9 cellular contexts compared by ENCODE assay signal in the genomic region with DNA sequence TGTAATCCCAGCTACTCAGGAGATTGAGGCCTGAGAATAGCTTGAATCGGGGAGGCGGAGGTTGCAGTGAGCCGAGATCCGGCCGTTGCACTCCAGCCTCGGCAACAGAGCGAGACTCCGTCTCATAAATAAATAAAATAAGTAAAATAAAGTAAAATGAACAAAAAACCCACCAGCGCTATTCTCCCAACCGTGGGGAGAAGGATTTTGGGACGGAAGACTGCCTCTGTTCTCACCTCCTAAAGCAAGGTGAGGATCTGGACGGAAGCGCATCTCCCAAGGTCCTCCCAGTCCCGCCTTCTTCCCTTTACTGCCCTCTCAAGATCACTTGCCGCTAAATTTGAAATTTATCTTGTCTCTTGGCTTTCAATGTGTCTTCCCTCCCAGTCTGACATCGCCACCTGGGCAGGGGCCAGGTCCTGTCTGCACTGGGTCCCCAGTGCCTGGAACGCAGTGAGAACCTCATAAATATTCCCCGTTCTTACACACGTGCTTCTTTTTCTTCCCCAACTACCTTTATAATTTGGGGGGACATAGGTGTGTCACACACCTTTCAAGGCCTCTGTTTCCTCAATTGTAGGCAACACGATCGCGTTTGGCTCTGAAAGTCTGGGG. TPM values are rescaled to one million over a fixed set of nuclear protein-coding genes. Genes with fewer than 3 reads are reported as not detected.
DNase-seq lines count a peak whose midpoint lies in the region; ATAC-seq, FAIRE-seq and TF ChIP-seq lines count a peak whose summit lies in the region.
"Had no signal": no experiment of that assay in that cellular context is flagged by ENCODE, and none has a peak within 500 bp of the region (broad histone marks: within the 10 kb centered on the region; RNA-seq: fewer than 3 reads in every experiment).

No MANE protein-coding gene starts in this region.

- in situ Hi-C loops in GM12878 (cut with MboI): no loop called here

- H3K9me3 ChIP-seq in heart left ventricle (no peaks in the 10 kb centered on the region), GM12878 (replicated peaks; ENCODE audit: control insufficient read depth, insufficient read depth, low read length) (no peaks in the 10 kb centered on the region), muscle layer of colon (ENCODE audit: low read length) (no peaks in the 10 kb centered on the region), upper lobe of left lung (no peaks in the 10 kb centered on the region)

- no peak for FAIRE-seq in GM12878 (lab: Jason Lieb, UNC)

- peak overlapping the region; percentile 64; the same call in 1 of the 2 replicates for H3K4me2 ChIP-seq in GM12878 (ENCODE audit: control insufficient read depth, insufficient read depth)

- WGBS in heart left ventricle, 4 donors: 90 to 94% (median 92%) methylated on average over 22 of the region's 22 CpGs
- WGBS in GM12878 (ENCODE audit: insufficient coverage, insufficient replicate concordance, low lambda C conversion rate, missing lambda C conversion rate): 96% methylated on average over 22 of the region's 22 CpGs
- WGBS in upper lobe of left lung, 2 donors: 93 to 94% methylated on average over 22 of the region's 22 CpGs

- no peak for TF ChIP-seq POLR2A in heart left ventricle (IDR thresholded peaks at IDR 0.05)
- TF ChIP-seq POLR2A in GM12878 (IDR thresholded peaks at IDR 0.05; ENCODE audit: low read depth, low read length): no peak
- TF ChIP-seq POLR2A in upper lobe of left lung (IDR thresholded peaks at IDR 0.05): no peak

- H3K36me3 ChIP-seq in heart left ventricle (peaks cover 2 to 26% (median 22%) of the 10 kb centered on the region in 9 donors), GM12878 (ENCODE audit: control insufficient read depth in 2 of 2, insufficient read depth in 2 of 2, low read length in 1 of 2) (peaks cover 0 to 11% of the 10 kb centered on the region in 2 experiments; a peak in 3 of 4 replicates), muscle layer of colon (ENCODE audit: insufficient read depth, low read length) (peaks cover 29% of the 10 kb centered on the region), upper lobe of left lung (peaks cover 15 to 24% (median 21%) of the 10 kb centered on the region in 4 donors)

- POLR2A ChIA-PET in GM12878 (lab: Charles Lee): interaction anchor here (1.6 to 2.7 kb wide), 2 partner anchors 10 to 53 kb away, joined by 3 to 12 read pairs; a partner anchor contains a TSS

- TF ChIP-seq CTCF in heart left ventricle (IDR thresholded peaks at IDR 0.05): no peak
- no peak for TF ChIP-seq CTCF in GM12878 (IDR thresholded peaks at IDR 0.05 in 2 of 3, conservative IDR thresholded peaks at IDR 0.05 in 1 of 3; ENCODE audit: control insufficient read depth in 2 of 3, extremely low read depth in 1 of 3, insufficient read depth in 1 of 3, low read depth in 3 of 3, low read length in 3 of 3)
- TF ChIP-seq CTCF in upper lobe of left lung (IDR thresholded peaks at IDR 0.05): no peak

- H3K27ac ChIP-seq in heart left ventricle (peak overlapping the region; percentile 86 to 100 (median 96)), GM12878 (ENCODE audit: control insufficient read depth, insufficient read depth) (no peak overlapping the region), muscle layer of colon (ENCODE audit: low read depth, low read length) (peak overlapping the region; percentile 88), upper lobe of left lung (peak overlapping the region; percentile 96 to 100 (median 100))

- BruUV-seq in GM12878 (replicated peaks; lab: Mats Ljungman, UMichigan): no TSS peak

- peaks cover 30% of the 10 kb centered on the region for H3K79me2 ChIP-seq in GM12878 (ENCODE audit: control insufficient read depth, insufficient read depth, low read length)

- intact Hi-C loops in heart left ventricle (cut with DNase I) (no loop called here), left cardiac atrium (cut with DNase I) (no loop called here), GM12878 (cut with micrococcal nuclease; ENCODE audit: unreplicated experiment) (no loop called here)

- TF ChIP-seq EP300 in GM12878 (IDR thresholded peaks at IDR 0.05; ENCODE audit: borderline replicate concordance in 1 of 2, control insufficient read depth in 1 of 2, low read depth in 2 of 2, low read length in 2 of 2) (no peak), upper lobe of left lung (IDR thresholded peaks at IDR 0.05) (no peak)

- H3K4me1 ChIP-seq in heart left ventricle (peaks cover 0 to 60% (median 32%) of the 10 kb centered on the region in 12 donors), GM12878 (ENCODE audit: control insufficient read depth, insufficient read depth, low read length) (peaks cover 9% of the 10 kb centered on the region), muscle layer of colon (ENCODE audit: insufficient read depth, low read length) (peaks cover 19% of the 10 kb centered on the region), upper lobe of left lung (peaks cover 35 to 42% (median 39%) of the 10 kb centered on the region in 4 donors)

- DNase-seq in heart left ventricle (no peak), left cardiac atrium (no peak), GM12878 (ENCODE audit: low read depth, low spot score) (no peak), upper lobe of left lung (peak in 1 of 2 donors; percentile 17), COR-L47 (lab: John Stamatoyannopoulos, UW) (no peak), Ammon's horn (ENCODE audit: low spot score) (no peak)

- H2AFZ ChIP-seq in GM12878 (ENCODE audit: control insufficient read depth, low read depth, low read length): no peak overlapping the region

- SMC1A ChIA-PET in GM12878 (lab: Charles Lee; ENCODE audit: uncharacterized antibody, unreplicated experiment): interaction anchor here (1.1 kb wide), 1 partner anchor 9 kb away, joined by 3 read pairs; no protein-coding TSS in a partner anchor

- CTCF ChIA-PET in GM12878 (lab: Yijun Ruan, JAX): interaction anchor here (1.6 to 4.9 kb wide), 2 partner anchors 14 to 38 kb away, joined by 8 to 41 read pairs; no protein-coding TSS in a partner anchor

- H3K9ac ChIP-seq in GM12878 (ENCODE audit: control insufficient read depth, insufficient read depth, low read length) (no peak overlapping the region), muscle layer of colon (ENCODE audit: low read length) (peak overlapping the region; percentile 57)

- TF ChIP-seq RAD21 in GM12878 (IDR thresholded peaks at IDR 0.05; ENCODE audit: insufficient read depth, low read depth, low read length): no peak

- peak overlapping the region in 6 of 12 donors; percentile 47 to 98 (median 70) for H3K4me3 ChIP-seq in heart left ventricle
- no peak overlapping the region for H3K4me3 ChIP-seq in GM12878
- H3K4me3 ChIP-seq in muscle layer of colon (ENCODE audit: low read depth in 1 of 2, low read length in 2 of 2): no peak overlapping the region
- H3K4me3 ChIP-seq in upper lobe of left lung: peak overlapping the region in 2 of 4 donors; percentile 24 to 92

- no peak for ATAC-seq in heart left ventricle
- ATAC-seq in left cardiac atrium: no peak
- ATAC-seq in GM12878: no peak
- ATAC-seq in upper lobe of left lung (ENCODE audit: low FRiP score in 2 of 2): no peak
- no peak for ATAC-seq in HG03095 (IDR thresholded peaks at IDR 0.05; ENCODE audit: unreplicated experiment)

- H4K20me1 ChIP-seq in GM12878 (ENCODE audit: control insufficient read depth, insufficient read depth): peaks cover 3% of the 10 kb centered on the region; the same call in 1 of the 2 replicates

- RAD21 ChIA-PET in GM12878 (lab: Charles Lee; ENCODE audit: unreplicated experiment): no interaction called here

- H3K27me3 ChIP-seq in heart left ventricle (no peaks in the 10 kb centered on the region), GM12878 (replicated peaks in 1 of 2; ENCODE audit: control insufficient read depth in 2 of 2, insufficient read depth in 2 of 2, low read length in 1 of 2) (no peaks in the 10 kb centered on the region), muscle layer of colon (ENCODE audit: control insufficient read depth in 1 of 2, insufficient read depth in 2 of 2, low read length in 2 of 2) (no peaks in the 10 kb centered on the region), upper lobe of left lung (no peaks in the 10 kb centered on the region)

RNA-seq across cellular contexts. Expression of a gene that starts 1.2 kb away (rescaled TPM):
- 10 to 100 TPM; 34.7 to 70.6 (median 44.8) TPM for total RNA-seq in heart left ventricle
- polyA plus RNA-seq in heart left ventricle: 10 to 100 TPM; 27.5 to 69.1 TPM
- 10 to 100 TPM; 50.7 to 70.5 TPM for total RNA-seq in left cardiac atrium
- total RNA-seq in GM12878 (2013; cell fraction: nucleolus; rRNA removed): 20.5 and 21.0 TPM in 2 replicates
- total RNA-seq in GM12878 (2014; rRNA removed): 27.2 and 27.9 TPM in 2 replicates
- total RNA-seq in GM12878 (2014; rRNA removed; fragmentation: Illumina TruSeq; extraction: Trizol): 24.7 and 26.3 TPM in 2 replicates
- 39.4 and 40.8 TPM in 2 replicates for total RNA-seq in GM12878 (2021)
- polyA plus RNA-seq in GM12878 (2011; ENCODE audit: low read depth): 16.0 TPM
- polyA plus RNA-seq in GM12878 (2011; rRNA removed): 36.8 and 45.7 TPM in 2 replicates
- polyA plus RNA-seq in GM12878 (2011; cell fraction: cytosol; rRNA removed): 45.8 and 48.4 TPM in 2 replicates
- polyA plus RNA-seq in GM12878 (2011; cell fraction: nucleus; rRNA removed): 31.8 and 33.9 TPM in 2 replicates
- polyA plus RNA-seq in GM12878 (2012): 24.2 and 28.9 TPM in 2 replicates
- polyA plus RNA-seq in GM12878 (2014; fragmentation: Illumina TruSeq; extraction: Trizol): 34.9 and 38.0 TPM in 2 replicates
- polyA plus RNA-seq in GM12878 (2014; fragmentation: Nextera tagmentation; extraction: Ambion mirVana): 1 to 10 TPM; 4.8 to 8.3 TPM
- polyA plus RNA-seq in GM12878 (2014; rRNA removed): 31.6 and 31.9 TPM in 2 replicates
- polyA plus RNA-seq in GM12878 (2016; fragmentation: Nextera tagmentation; extraction: Ambion mirVana): 10 to 100 TPM; 62.3 to 65.8 TPM
- 40.0 and 44.6 TPM in 2 replicates for polyA minus RNA-seq in GM12878 (2011; rRNA and poly(A)+ RNA removed)
- 11.1 and 16.1 TPM in 2 replicates for polyA minus RNA-seq in GM12878 (2011; cell fraction: cytosol; rRNA and poly(A)+ RNA removed)
- polyA minus RNA-seq in GM12878 (2011; cell fraction: nucleus; rRNA and poly(A)+ RNA removed): 15.0 and 18.5 TPM in 2 replicates
- 100 to 1,000 TPM in 3 of 6 donors, 10 to 100 TPM in 3; 33.5 to 137 (median 101) TPM for total RNA-seq in upper lobe of left lung

RNA-seq across cellular contexts. Expression of a gene that starts 10.0 kb away (rescaled TPM):
- total RNA-seq in heart left ventricle (10 to 100 TPM; 48.1 to 88.4 (median 71.7) TPM), left cardiac atrium (100 to 1,000 TPM in 1 of 2 donors, 10 to 100 TPM in 1; 85.7 to 108 TPM), GM12878 (2014; rRNA removed) (54.0 and 70.3 TPM in 2 replicates), GM12878 (2014; rRNA removed; fragmentation: Illumina TruSeq; extraction: Trizol) (36.3 TPM in 2 replicates), GM12878 (2021) (86.1 and 92.0 TPM in 2 replicates), upper lobe of left lung (100 to 1,000 TPM in 2 of 6 donors, 10 to 100 TPM in 4; 54.0 to 124 (median 80.6) TPM)
- polyA plus RNA-seq in heart left ventricle (100 to 1,000 TPM in 1 of 2 donors, 10 to 100 TPM in 1; 71.4 to 102 TPM), GM12878 (2011; rRNA removed) (12.0 and 37.4 TPM in 2 replicates), GM12878 (2014; fragmentation: Illumina TruSeq; extraction: Trizol) (27.2 and 65.9 TPM in 2 replicates), GM12878 (2014; fragmentation: Nextera tagmentation; extraction: Ambion mirVana) (10 to 100 TPM in 1 of 2 experiments, 1 to 10 TPM in 1; 9.6 to 23.9 TPM), GM12878 (2014; rRNA removed) (62.5 and 83.3 TPM in 2 replicates), GM12878 (2016; fragmentation: Nextera tagmentation; extraction: Ambion mirVana) (100 to 1,000 TPM; 148 to 157 TPM)
- 31.1 and 32.1 TPM in 2 replicates for total RNA-seq in GM12878 (2013; cell fraction: nucleolus; rRNA removed)
- 27.9 TPM for polyA plus RNA-seq in GM12878 (2011; ENCODE audit: low read depth)
- polyA plus RNA-seq in GM12878 (2011; cell fraction: cytosol; rRNA removed): 56.8 and 68.9 TPM in 2 replicates
- 130 and 132 TPM in 2 replicates for polyA plus RNA-seq in GM12878 (2011; cell fraction: nucleus; rRNA removed)
- polyA plus RNA-seq in GM12878 (2012): 62.6 and 65.3 TPM in 2 replicates
- polyA minus RNA-seq in GM12878 (2011; rRNA and poly(A)+ RNA removed): 38.9 and 62.4 TPM in 2 replicates
- polyA minus RNA-seq in GM12878 (2011; cell fraction: cytosol; rRNA and poly(A)+ RNA removed): 55.6 and 60.3 TPM in 2 replicates
- polyA minus RNA-seq in GM12878 (2011; cell fraction: nucleus; rRNA and poly(A)+ RNA removed): 27.8 and 41.1 TPM in 2 replicates

RNA-seq across cellular contexts. Expression of a gene that starts 23.4 kb away (rescaled TPM):
- total RNA-seq in heart left ventricle (10 to 100 TPM; 44.9 to 82.7 (median 49.3) TPM), left cardiac atrium (10 to 100 TPM; 49.7 to 49.8 TPM), GM12878 (2014; rRNA removed) (23.4 and 24.1 TPM in 2 replicates), GM12878 (2014; rRNA removed; fragmentation: Illumina TruSeq; extraction: Trizol) (7.0 and 11.3 TPM in 2 replicates), GM12878 (2021) (19.9 and 21.2 TPM in 2 replicates), upper lobe of left lung (100 to 1,000 TPM; 103 to 283 (median 152) TPM)
- polyA plus RNA-seq in heart left ventricle (10 to 100 TPM; 54.9 to 87.4 TPM), GM12878 (2011; rRNA removed) (6.4 and 11.2 TPM in 2 replicates), GM12878 (2014; fragmentation: Illumina TruSeq; extraction: Trizol) (1.0 and 5.0 TPM in 2 replicates), GM12878 (2014; fragmentation: Nextera tagmentation; extraction: Ambion mirVana) (1 to 10 TPM in 1 of 2 experiments, under 1 TPM in 1; 0.47 to 1.0 TPM), GM12878 (2014; rRNA removed) (21.4 and 24.1 TPM in 2 replicates), GM12878 (2016; fragmentation: Nextera tagmentation; extraction: Ambion mirVana) (10 to 100 TPM; 15.9 to 18.0 TPM)
- total RNA-seq in GM12878 (2013; cell fraction: nucleolus; rRNA removed): 6.6 and 6.9 TPM in 2 replicates
- polyA plus RNA-seq in GM12878 (2011; ENCODE audit: low read depth): 4.5 TPM
- polyA plus RNA-seq in GM12878 (2011; cell fraction: cytosol; rRNA removed): 13.5 and 21.3 TPM in 2 replicates
- polyA plus RNA-seq in GM12878 (2011; cell fraction: nucleus; rRNA removed): 11.9 and 15.0 TPM in 2 replicates
- polyA plus RNA-seq in GM12878 (2012): 11.9 and 12.5 TPM in 2 replicates
- polyA minus RNA-seq in GM12878 (2011; rRNA and poly(A)+ RNA removed): 4.3 and 6.5 TPM in 2 replicates
- polyA minus RNA-seq in GM12878 (2011; cell fraction: cytosol; rRNA and poly(A)+ RNA removed): 27.1 and 42.4 TPM in 2 replicates
- 4.0 and 8.5 TPM in 2 replicates for polyA minus RNA-seq in GM12878 (2011; cell fraction: nucleus; rRNA and poly(A)+ RNA removed)

RNA-seq across cellular contexts. Expression of a gene that starts 44.2 kb away (rescaled TPM):
- total RNA-seq in heart left ventricle (under 1 TPM in 1 of 9 donors, not detected in 8; 0.35 TPM), left cardiac atrium (under 1 TPM; 0.24 to 0.97 TPM), GM12878 (2014; rRNA removed) (not detected in 2 replicates), GM12878 (2014; rRNA removed; fragmentation: Illumina TruSeq; extraction: Trizol) (not detected in 2 replicates), GM12878 (2021) (not detected in 2 replicates), upper lobe of left lung (1 to 10 TPM in 2 of 6 donors, under 1 TPM in 1, not detected in 3; 0.59 to 3.9 (median 1.7) TPM)
- polyA plus RNA-seq in heart left ventricle (under 1 TPM in 1 of 2 donors, not detected in 1; 0.15 TPM), GM12878 (2011; rRNA removed) (not detected in 2 replicates), GM12878 (2014; fragmentation: Illumina TruSeq; extraction: Trizol) (not detected in 2 replicates), GM12878 (2014; fragmentation: Nextera tagmentation; extraction: Ambion mirVana) (not detected), GM12878 (2014; rRNA removed) (not detected in 2 replicates), GM12878 (2016; fragmentation: Nextera tagmentation; extraction: Ambion mirVana) (not detected)
- total RNA-seq in GM12878 (2013; cell fraction: nucleolus; rRNA removed): not detected in 2 replicates
- polyA plus RNA-seq in GM12878 (2011; ENCODE audit: low read depth): not detected
- polyA plus RNA-seq in GM12878 (2011; cell fraction: cytosol; rRNA removed): not detected in 2 replicates
- polyA plus RNA-seq in GM12878 (2011; cell fraction: nucleus; rRNA removed): not detected in 2 replicates
- polyA plus RNA-seq in GM12878 (2012): not detected in 2 replicates
- not detected in 2 replicates for polyA minus RNA-seq in GM12878 (2011; rRNA and poly(A)+ RNA removed)
- polyA minus RNA-seq in GM12878 (2011; cell fraction: cytosol; rRNA and poly(A)+ RNA removed): not detected in 2 replicates
- not detected in 2 replicates for polyA minus RNA-seq in GM12878 (2011; cell fraction: nucleus; rRNA and poly(A)+ RNA removed)
- total RNA-seq: LHCN-M2 had no signal

RNA-seq across cellular contexts. Expression of a gene that starts 52.5 kb away (rescaled TPM):
- total RNA-seq in heart left ventricle: 1,000 to 10,000 TPM in 1 of 9 donors, 100 to 1,000 TPM in 8; 290 to 1,084 (median 402) TPM
- polyA plus RNA-seq in heart left ventricle: 1,000 to 10,000 TPM in 1 of 2 donors, 100 to 1,000 TPM in 1; 782 to 1,747 TPM
- 100 to 1,000 TPM; 357 to 393 TPM for total RNA-seq in left cardiac atrium
- 10.7 and 13.1 TPM in 2 replicates for total RNA-seq in GM12878 (2013; cell fraction: nucleolus; rRNA removed)
- total RNA-seq in GM12878 (2014; rRNA removed): 366 and 434 TPM in 2 replicates
- 76.1 and 95.5 TPM in 2 replicates for total RNA-seq in GM12878 (2014; rRNA removed; fragmentation: Illumina TruSeq; extraction: Trizol)
- 220 and 223 TPM in 2 replicates for total RNA-seq in GM12878 (2021)
- 28.6 TPM for polyA plus RNA-seq in GM12878 (2011; ENCODE audit: low read depth)
- 36.6 and 145 TPM in 2 replicates for polyA plus RNA-seq in GM12878 (2011; rRNA removed)
- 315 and 605 TPM in 2 replicates for polyA plus RNA-seq in GM12878 (2011; cell fraction: cytosol; rRNA removed)
- 183 and 221 TPM in 2 replicates for polyA plus RNA-seq in GM12878 (2011; cell fraction: nucleus; rRNA removed)
- polyA plus RNA-seq in GM12878 (2012): 141 and 142 TPM in 2 replicates
- polyA plus RNA-seq in GM12878 (2014; fragmentation: Illumina TruSeq; extraction: Trizol): 1.2 and 20.2 TPM in 2 replicates
- polyA plus RNA-seq in GM12878 (2014; fragmentation: Nextera tagmentation; extraction: Ambion mirVana): 10 to 100 TPM; 14.6 to 72.4 TPM
- 480 and 530 TPM in 2 replicates for polyA plus RNA-seq in GM12878 (2014; rRNA removed)
- 100 to 1,000 TPM; 415 to 425 TPM for polyA plus RNA-seq in GM12878 (2016; fragmentation: Nextera tagmentation; extraction: Ambion mirVana)
- 30.6 and 79.5 TPM in 2 replicates for polyA minus RNA-seq in GM12878 (2011; rRNA and poly(A)+ RNA removed)
- polyA minus RNA-seq in GM12878 (2011; cell fraction: cytosol; rRNA and poly(A)+ RNA removed): 49.7 and 52.9 TPM in 2 replicates
- 19.3 and 21.0 TPM in 2 replicates for polyA minus RNA-seq in GM12878 (2011; cell fraction: nucleus; rRNA and poly(A)+ RNA removed)
- total RNA-seq in upper lobe of left lung: 100 to 1,000 TPM; 124 to 350 (median 171) TPM
